27 cellular contexts compared by ENCODE assay signal in genomic region chr7:137684316-137684715, GRCh38.
"Had no signal": no experiment of that assay in that cellular context is flagged by ENCODE, and none has a peak within 500 bp of the region (broad histone marks: within the 10 kb centered on the region; RNA-seq: fewer than 3 reads in every experiment).

No MANE protein-coding gene starts in this region.

- H3K4me1 ChIP-seq: esophagus muscularis mucosa, foreskin keratinocyte, gastroesophageal sphincter, psoas muscle, transverse colon had no signal

- H3K36me3 ChIP-seq: esophagus muscularis mucosa, gastroesophageal sphincter, heart right ventricle, ovary, suprapubic skin, transverse colon had no signal

- DNase-seq: dermis blood vessel endothelial cell; effector memory CD4-positive, alpha-beta T cell; foreskin keratinocyte; hippocampal formation; islet precursor cell; kidney glomerular epithelial cell; left colon; naive B cell; nucleus accumbens; ovary; posterior cingulate gyrus; psoas muscle; small intestine; stimulated activated CD4-positive, alpha-beta T cell treated with anti-CD3 and anti-CD28 coated beads, Interleukin-12 subunit alpha, Interleukin-12 subunit beta, amount 100 ng/mL, for 4 hours; stimulated activated CD4-positive, alpha-beta T cell treated with anti-CD3 and anti-CD28 coated beads, Interleukin-1b, Interleukin-23, amount 100 ng/mL, for 48 hours; stimulated activated CD4-positive, alpha-beta T cell treated with anti-CD3 and anti-CD28 coated beads, Interleukin-4, amount 100 ng/mL, for 1 hour; stimulated activated CD8-positive, alpha-beta memory T cell treated with anti-CD3 and anti-CD28 coated beads, Interleukin-4, amount 100 ng/mL, for 48 hours; stimulated activated naive CD4-positive, alpha-beta T cell; stimulated activated naive CD8-positive, alpha-beta T cell treated with anti-CD3 and anti-CD28 coated beads, Interleukin-15, amount 100 ng/mL, for 72 hours; transverse colon had no signal

- H3K4me3 ChIP-seq: coronary artery, esophagus muscularis mucosa, gastroesophageal sphincter, lung, ovary, psoas muscle, suprapubic skin, transverse colon had no signal

- H3K9me3 ChIP-seq: esophagus muscularis mucosa, gastroesophageal sphincter, heart right ventricle, ovary, psoas muscle, suprapubic skin, transverse colon had no signal

- ATAC-seq: foreskin keratinocyte; gastroesophageal sphincter; left colon; natural killer cell treated with Interleukin-12 subunit alpha and Interleukin-12 subunit beta and Interleukin-15 and Interleukin-18, amount 100 ng/mL, for 72 hours; psoas muscle; stimulated activated naive CD8-positive, alpha-beta T cell treated with anti-CD3 and anti-CD28 coated beads, Interleukin-15, amount 100 ng/mL, for 72 hours had no signal

- H3K27me3 ChIP-seq: esophagus muscularis mucosa, foreskin keratinocyte, gastroesophageal sphincter, heart right ventricle, ovary, suprapubic skin had no signal

- H3K27ac ChIP-seq: coronary artery, esophagus muscularis mucosa, foreskin keratinocyte, gastroesophageal sphincter, ovary, psoas muscle, suprapubic skin, transverse colon had no signal
